In genomic region chr10:91420868-91421267, GRCh38 we compare ENCODE assay signal across 15 cellular contexts. TPM values are rescaled to one million over a fixed set of nuclear protein-coding genes. Genes with fewer than 3 reads are reported as not detected.
DNase-seq lines count a peak whose midpoint lies in the region; ATAC-seq, FAIRE-seq and TF ChIP-seq lines count a peak whose summit lies in the region.
"Had no signal": no experiment of that assay in that cellular context is flagged by ENCODE, and none has a peak within 500 bp of the region (broad histone marks: within the 10 kb centered on the region; RNA-seq: fewer than 3 reads in every experiment).

No MANE protein-coding gene starts in this region.

- peak; percentile 66 for ATAC-seq in activated T-helper 17 cell treated with anti-CD3 and anti-CD28 coated beads, Interleukin-2, amount 50 U/mL, for 72 hours (replicated peaks)
- ATAC-seq in HG02623 (IDR thresholded peaks at IDR 0.05; ENCODE audit: unreplicated experiment) (no peak), GM21529 (IDR thresholded peaks at IDR 0.05; ENCODE audit: unreplicated experiment) (no peak)

- no peak overlapping the region for H3K27ac ChIP-seq in keratinocyte (ENCODE audit: control insufficient read depth, insufficient read depth, low read length)
- no peak overlapping the region for H3K27ac ChIP-seq in esophagus squamous epithelium
- H3K27ac ChIP-seq: neutrophil, SJCRH30, tibial nerve had no signal

- H3K4me1 ChIP-seq in keratinocyte (ENCODE audit: control insufficient read depth, extremely low read depth, insufficient read depth, low read length) (peaks cover 7% of the 10 kb centered on the region), esophagus squamous epithelium (peaks cover 0 to 11% (median 0%) of the 10 kb centered on the region in 3 donors)

- no peak overlapping the region for H3K4me3 ChIP-seq in keratinocyte (ENCODE audit: control insufficient read depth in 2 of 3, extremely low read depth in 1 of 3, insufficient read depth in 2 of 3, low read depth in 1 of 3, low read length in 3 of 3)
- H3K4me3 ChIP-seq in esophagus squamous epithelium = no peak overlapping the region
- H3K4me3 ChIP-seq: lung, SJCRH30, tibial nerve had no signal

- FAIRE-seq in HTR-8/SVneo (lab: Jason Lieb, UNC) = no peak
- peak; percentile 13 for FAIRE-seq in keratinocyte (lab: Jason Lieb, UNC)

- dilution Hi-C loops in keratinocyte (cut with MboI; ENCODE audit: extremely low pct_ligation_motif_present, low sequenced_read_pairs) = no loop called here

- no peak for TF ChIP-seq POLR2A in esophagus squamous epithelium (IDR thresholded peaks at IDR 0.05)

- no peaks in the 10 kb centered on the region for H3K9me1 ChIP-seq in keratinocyte (ENCODE audit: control insufficient read depth, extremely low read depth, insufficient read depth, low read length)

- peak overlapping the region; percentile 73 for H2AFZ ChIP-seq in keratinocyte (ENCODE audit: control insufficient read depth, low read length)

- peak overlapping the region; percentile 1 for H3K4me3 Mint-ChIP-seq in activated T-helper 17 cell treated with anti-CD3 and anti-CD28 coated beads, Interleukin-2, amount 50 U/mL, for 72 hours
- H3K4me3 Mint-ChIP-seq: brain had no signal

- H3K27me3 ChIP-seq in keratinocyte (ENCODE audit: control insufficient read depth, extremely low read depth, insufficient read depth, low read length) = no peaks in the 10 kb centered on the region
- no peaks in the 10 kb centered on the region for H3K27me3 ChIP-seq in esophagus squamous epithelium
- H3K27me3 ChIP-seq: SJCRH30, tibial nerve had no signal

- no peak overlapping the region for H3K27ac Mint-ChIP-seq in activated T-helper 17 cell treated with anti-CD3 and anti-CD28 coated beads, Interleukin-2, amount 50 U/mL, for 72 hours
- H3K27ac Mint-ChIP-seq: brain had no signal

- DNase-seq in EL (peak; percentile 74), HTR-8/SVneo (ENCODE audit: insufficient read length, low spot score) (peak; percentile 5), keratinocyte (ENCODE audit: low read depth, low spot score) (no peak), esophagus squamous epithelium (lab: John Stamatoyannopoulos, UW) (no peak)
- DNase-seq: Calu3, hippocampal formation, NCI-H524 had no signal

- no peaks in the 10 kb centered on the region for H3K9me3 ChIP-seq in keratinocyte (ENCODE audit: control insufficient read depth, low read depth, low read length)
- H3K9me3 ChIP-seq in esophagus squamous epithelium = no peaks in the 10 kb centered on the region
- H3K9me3 ChIP-seq: neutrophil, SJCRH30, tibial nerve had no signal

- no peaks in the 10 kb centered on the region for H4K20me1 ChIP-seq in keratinocyte (ENCODE audit: control insufficient read depth, extremely low read depth, insufficient read depth, low read length)

- H3K36me3 ChIP-seq in keratinocyte (ENCODE audit: control insufficient read depth in 2 of 2, extremely low read depth in 1 of 2, insufficient read depth in 2 of 2, low read length in 2 of 2) (no peaks in the 10 kb centered on the region), esophagus squamous epithelium (no peaks in the 10 kb centered on the region)
- H3K36me3 ChIP-seq: neutrophil, SJCRH30, tibial nerve had no signal

- H3K4me2 ChIP-seq in keratinocyte (ENCODE audit: control insufficient read depth, extremely low read depth, insufficient read depth, low read depth, low read length) = peak overlapping the region; percentile 24

- intact Hi-C loops in esophagus squamous epithelium (cut with DNase I) = no loop called here

- peaks cover 18% of the 10 kb centered on the region for H3K4me1 Mint-ChIP-seq in activated T-helper 17 cell treated with anti-CD3 and anti-CD28 coated beads, Interleukin-2, amount 50 U/mL, for 72 hours

- no peaks in the 10 kb centered on the region for H3K9me3 Mint-ChIP-seq in activated T-helper 17 cell treated with anti-CD3 and anti-CD28 coated beads, Interleukin-2, amount 50 U/mL, for 72 hours

- no peak overlapping the region for H3K9ac ChIP-seq in keratinocyte (ENCODE audit: control insufficient read depth, extremely low read depth, insufficient read depth, low read length)

- no peaks in the 10 kb centered on the region for H3K36me3 Mint-ChIP-seq in activated T-helper 17 cell treated with anti-CD3 and anti-CD28 coated beads, Interleukin-2, amount 50 U/mL, for 72 hours (ENCODE audit: low read depth)

- WGBS in esophagus squamous epithelium, 2 donors = 46 to 49% methylated on average over 2 of the region's 2 CpGs

- TF ChIP-seq CTCF in keratinocyte (optimal IDR thresholded peaks at IDR 0.05 in 1 of 3, IDR thresholded peaks at IDR 0.05 in 1 of 3, conservative IDR thresholded peaks at IDR 0.05 in 1 of 3; ENCODE audit: extremely low read depth in 1 of 3, insufficient read depth in 2 of 3, low read length in 3 of 3) = no peak
- TF ChIP-seq CTCF in esophagus squamous epithelium (IDR thresholded peaks at IDR 0.05) = no peak

- no peaks in the 10 kb centered on the region for H3K79me2 ChIP-seq in keratinocyte (ENCODE audit: control insufficient read depth, insufficient read depth, low read length)

- no peaks in the 10 kb centered on the region for H3K27me3 Mint-ChIP-seq in activated T-helper 17 cell treated with anti-CD3 and anti-CD28 coated beads, Interleukin-2, amount 50 U/mL, for 72 hours
- H3K27me3 Mint-ChIP-seq: brain had no signal

RNA-seq across cellular contexts. Expression of gene HECTD2, which starts 10.7 kb away (rescaled TPM):
- total RNA-seq in activated T-helper 17 cell treated with anti-CD3 and anti-CD28 coated beads, Interleukin-2, amount 50 U/mL, for 72 hours = 1 to 10 TPM; 4.0 to 7.0 TPM
- 1.00 to 2.2 TPM (median 2.0 TPM) in 3 replicates for polyA plus RNA-seq in keratinocyte
- 0.82 TPM for polyA plus RNA-seq in keratinocyte (2011; ENCODE audit: low read depth)
- 0.57 and 1.5 TPM in 2 replicates for polyA plus RNA-seq in keratinocyte (2011; cell fraction: cytosol; rRNA removed)
- 2.6 and 3.2 TPM in 2 replicates for polyA plus RNA-seq in keratinocyte (2011; cell fraction: nucleus; rRNA removed)
- polyA plus RNA-seq in keratinocyte (2012; ENCODE audit: low replicate concordance) = 1.00 and 1.3 TPM in 2 replicates
- 1.8 to 4.7 TPM (median 2.6 TPM) in 3 replicates for polyA minus RNA-seq in keratinocyte
- 0.96 TPM for polyA minus RNA-seq in keratinocyte (2011; cell fraction: cytosol; rRNA and poly(A)+ RNA removed)
- 2.1 and 3.5 TPM in 2 replicates for polyA minus RNA-seq in keratinocyte (2011; cell fraction: nucleus; rRNA and poly(A)+ RNA removed)
- 10 to 100 TPM in 1 of 4 donors, 1 to 10 TPM in 3; 5.0 to 12.8 (median 6.8) TPM for total RNA-seq in esophagus squamous epithelium

Comparison
In these comparisons a context has a peak if more than half of its experiments do, and no peak if none do; other contexts are left out.
1. DNase-seq: peak in EL (single experiment) and HTR-8/SVneo (single experiment); none in keratinocyte (single experiment) and esophagus squamous epithelium (single experiment).